Comparison of ENCODE assay signal across 9 cellular contexts in genomic region chr2:239216614-239217273, GRCh38.
DNase-seq lines count a peak whose midpoint lies in the region; ATAC-seq and TF ChIP-seq lines count a peak whose summit lies in the region.
"Had no signal": no experiment of that assay in that cellular context is flagged by ENCODE, and none has a peak within 500 bp of the region (broad histone marks: within the 10 kb centered on the region; RNA-seq: fewer than 3 reads in every experiment).

No MANE protein-coding gene starts in this region.

- no peak overlapping the region for H3K4me3 ChIP-seq in tibial artery

- H3K27ac Mint-ChIP-seq in activated T-helper 17 cell treated with anti-CD3 and anti-CD28 coated beads, Interleukin-2, amount 50 U/mL, for 72 hours, result peak overlapping the region; percentile 95
- H3K27ac Mint-ChIP-seq in nephron progenitor cell, result peak overlapping the region; percentile 18

- peak; percentile 99 for ATAC-seq in activated T-helper 17 cell treated with anti-CD3 and anti-CD28 coated beads, Interleukin-2, amount 50 U/mL, for 72 hours (replicated peaks)
- no peak for ATAC-seq in HG03521 (IDR thresholded peaks at IDR 0.05; ENCODE audit: unreplicated experiment)
- ATAC-seq in HG02970 (IDR thresholded peaks at IDR 0.05; ENCODE audit: low FRiP score, unreplicated experiment), result no peak

- H3K27ac ChIP-seq in tibial artery, result peak overlapping the region; percentile 22 to 28

- DNase-seq in activated T-cell treated with anti-CD3 and anti-CD28 coated beads for 24 hours (ENCODE audit: low read depth) (peak; percentile 36), activated T-cell treated with anti-CD3 and anti-CD28 coated beads for 4 hours (no peak), nephron progenitor cell (no peak), tibial artery (no peak), NCI-H446 treated with DMSO at 0.1 percent for 48 hours (lab: John Stamatoyannopoulos, UW) (no peak)
- DNase-seq: NCI-H2081 treated with DMSO at 0.1 percent for 48 hours had no signal

- H3K36me3 ChIP-seq in tibial artery, result no peaks in the 10 kb centered on the region

- H3K36me3 Mint-ChIP-seq in activated T-helper 17 cell treated with anti-CD3 and anti-CD28 coated beads, Interleukin-2, amount 50 U/mL, for 72 hours (ENCODE audit: low read depth), result no peaks in the 10 kb centered on the region
- H3K36me3 Mint-ChIP-seq in nephron progenitor cell (ENCODE audit: low read depth), result peaks cover 17% of the 10 kb centered on the region

- H3K27me3 ChIP-seq in tibial artery, result no peaks in the 10 kb centered on the region

- peak overlapping the region; percentile 89 for H3K4me3 Mint-ChIP-seq in activated T-helper 17 cell treated with anti-CD3 and anti-CD28 coated beads, Interleukin-2, amount 50 U/mL, for 72 hours
- no peak overlapping the region for H3K4me3 Mint-ChIP-seq in nephron progenitor cell

- peaks cover 0 to 22% (median 13%) of the 10 kb centered on the region in 4 donors for H3K4me1 ChIP-seq in tibial artery

- H3K9me3 Mint-ChIP-seq in activated T-helper 17 cell treated with anti-CD3 and anti-CD28 coated beads, Interleukin-2, amount 50 U/mL, for 72 hours, result no peaks in the 10 kb centered on the region
- H3K9me3 Mint-ChIP-seq in nephron progenitor cell, result peaks cover 23% of the 10 kb centered on the region

- no peaks in the 10 kb centered on the region for H3K27me3 Mint-ChIP-seq in activated T-helper 17 cell treated with anti-CD3 and anti-CD28 coated beads, Interleukin-2, amount 50 U/mL, for 72 hours
- no peaks in the 10 kb centered on the region for H3K27me3 Mint-ChIP-seq in nephron progenitor cell (ENCODE audit: low read depth, poor library complexity)

- intact Hi-C loops in tibial artery (cut with DNase I; ENCODE audit: low total_unique reads), result no loop called here

- TF ChIP-seq CTCF in nephron progenitor cell (IDR thresholded peaks at IDR 0.05) (no peak), tibial artery (IDR thresholded peaks at IDR 0.05) (no peak)

- H3K9me3 ChIP-seq in tibial artery, result no peaks in the 10 kb centered on the region

- peaks cover 38% of the 10 kb centered on the region for H3K4me1 Mint-ChIP-seq in activated T-helper 17 cell treated with anti-CD3 and anti-CD28 coated beads, Interleukin-2, amount 50 U/mL, for 72 hours
- peaks cover 81% of the 10 kb centered on the region for H3K4me1 Mint-ChIP-seq in nephron progenitor cell
